Comparison of ENCODE assay signal across 22 cellular contexts in the genomic region with DNA sequence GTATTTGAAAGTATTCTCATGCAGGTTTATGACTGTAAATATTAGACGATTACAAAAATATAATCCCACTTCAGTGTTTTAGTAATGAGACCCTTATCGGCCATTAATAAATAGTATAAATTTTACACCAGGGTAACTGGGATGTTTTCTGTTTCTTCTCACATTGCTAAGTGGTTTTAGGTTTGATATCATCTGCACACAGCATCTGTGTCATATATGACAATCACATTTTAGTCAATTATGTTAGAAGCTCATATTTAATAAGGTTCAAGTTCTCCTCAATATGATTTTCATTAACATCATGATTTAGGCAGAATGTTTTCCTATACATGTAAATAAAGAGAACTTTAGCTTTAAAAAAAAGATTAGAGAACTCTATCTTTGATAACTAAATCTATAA.
"Had no signal": no experiment of that assay in that cellular context is flagged by ENCODE, and none has a peak within 500 bp of the region (broad histone marks: within the 10 kb centered on the region; RNA-seq: fewer than 3 reads in every experiment).

No MANE protein-coding gene starts in this region.

- H3K4me3 ChIP-seq: gastroesophageal sphincter, heart left ventricle, hepatocyte, lung, mucosa of descending colon, neural progenitor cell, right lobe of liver, stomach, thyroid gland had no signal

- H3K79me2 ChIP-seq: hepatocyte, parathyroid adenoma had no signal

- H2AFZ ChIP-seq: hepatocyte, neural progenitor cell, parathyroid adenoma had no signal

- H3K9me3 ChIP-seq: gastroesophageal sphincter, heart left ventricle, mucosa of descending colon, right lobe of liver, stomach, thyroid gland had no signal

- H3K4me2 ChIP-seq: hepatocyte, neural progenitor cell had no signal

- DNase-seq: cortex of kidney; effector CD8-positive, alpha-beta T cell; endodermal cell; foreskin keratinocyte; heart left ventricle; kidney; mucosa of descending colon; naive B cell; right lobe of liver; stimulated activated CD4-positive, alpha-beta T cell treated with anti-CD3 and anti-CD28 coated beads, Interleukin-2, amount 100 ng/mL, for 24 hours; stimulated activated CD4-positive, alpha-beta T cell treated with anti-CD3 and anti-CD28 coated beads, Interleukin-4, amount 100 ng/mL, for 24 hours; stimulated activated naive CD4-positive, alpha-beta T cell treated with Interleukin-2 at 50 U/mL for 16 hours; stomach; thyroid gland; trophoblast cell had no signal

- H3K27me3 ChIP-seq: foreskin keratinocyte, gastroesophageal sphincter, heart left ventricle, hepatocyte, neural progenitor cell, right lobe of liver, stomach, thyroid gland had no signal

- ATAC-seq: foreskin keratinocyte, gastroesophageal sphincter, heart left ventricle, left lobe of liver, mucosa of descending colon, right lobe of liver had no signal

- H3K9ac ChIP-seq: neural progenitor cell, parathyroid adenoma had no signal

- H3K27ac ChIP-seq: epithelial cell of prostate, foreskin keratinocyte, gastroesophageal sphincter, heart left ventricle, hepatocyte, parathyroid adenoma, right lobe of liver, thyroid gland had no signal

- H3K4me1 ChIP-seq: heart left ventricle, parathyroid adenoma, right lobe of liver, thyroid gland had no signal
